Comparison of ENCODE assay signal across 16 cellular contexts in the genomic region with DNA sequence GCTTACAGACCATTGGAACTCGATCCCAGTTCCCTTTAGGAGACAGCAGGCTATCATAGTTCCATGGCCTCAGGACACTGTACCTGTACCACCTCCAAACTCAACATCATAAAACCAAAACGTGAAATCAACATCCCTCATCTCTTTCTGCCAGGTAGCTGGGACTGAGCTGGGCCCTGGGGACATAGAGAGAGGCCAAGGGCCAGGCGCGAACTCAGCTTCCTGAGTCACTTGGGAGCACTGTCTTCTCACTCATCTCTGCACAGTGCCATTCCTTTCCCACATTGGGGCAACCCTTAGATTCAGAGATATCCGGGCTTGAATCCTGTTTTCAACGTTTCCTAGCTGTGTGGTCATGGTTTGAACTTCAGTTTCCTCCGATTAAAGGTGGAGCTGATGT. TPM values are rescaled to one million over a fixed set of nuclear protein-coding genes. Genes with fewer than 3 reads are reported as not detected.
A peak's percentile ranks its signal among the peaks of the same experiment; 100 is the strongest.
DNase-seq lines count a peak whose midpoint lies in the region; FAIRE-seq and TF ChIP-seq lines count a peak whose summit lies in the region.
"Had no signal": no experiment of that assay in that cellular context is flagged by ENCODE, and none has a peak within 500 bp of the region (broad histone marks: within the 10 kb centered on the region; RNA-seq: fewer than 3 reads in every experiment).

No MANE protein-coding gene starts in this region.

- CTCF ChIA-PET in H1 (lab: Charles Lee; ENCODE audit: partially characterized antibody): interaction anchor here (0.7 to 7.9 kb wide), 16 partner anchors 10 to 118 kb away, joined by 3 to 56 read pairs (median 4); no protein-coding TSS in a partner anchor

- H3K36me3 ChIP-seq in H1 (ENCODE audit: control insufficient read depth in 2 of 4, insufficient read depth in 4 of 4, low read length in 3 of 4) (no peaks in the 10 kb centered on the region), mesendoderm (ENCODE audit: control insufficient read depth, insufficient read depth, low read length) (no peaks in the 10 kb centered on the region), skeletal muscle tissue (ENCODE audit: control insufficient read depth in 3 of 3, insufficient read depth in 3 of 3, low read length in 3 of 3) (peaks cover 0 to 2% (median 0%) of the 10 kb centered on the region in 3 donors)
- H3K36me3 ChIP-seq: HAP-1, SJCRH30 had no signal

- no peak overlapping the region for H4K91ac ChIP-seq in H1 (replicated peaks; ENCODE audit: insufficient read length, low read length)

- no peak overlapping the region for H3K14ac ChIP-seq in H1 (ENCODE audit: insufficient read length)

- no peak overlapping the region for H4K5ac ChIP-seq in H1 (ENCODE audit: insufficient read length, low read depth, low read length)
- no peak overlapping the region for H4K5ac ChIP-seq in mesendoderm (ENCODE audit: low read length)

- no peaks in the 10 kb centered on the region; a peak in 1 of 7 replicates for H3K27me3 ChIP-seq in H1 (replicated peaks in 1 of 4; ENCODE audit: control insufficient read depth in 3 of 4, extremely low read depth in 1 of 4, insufficient read depth in 3 of 4, low read length in 3 of 4)
- no peaks in the 10 kb centered on the region for H3K27me3 ChIP-seq in mesendoderm (ENCODE audit: insufficient read depth, low read length, poor library complexity)
- H3K27me3 ChIP-seq in skeletal muscle tissue (ENCODE audit: control insufficient read depth in 3 of 3, insufficient read depth in 3 of 3, low read length in 3 of 3): no peaks in the 10 kb centered on the region
- H3K27me3 ChIP-seq: SJCRH30 had no signal

- TF ChIP-seq EP300 in H1 (IDR thresholded peaks at IDR 0.05; ENCODE audit: borderline replicate concordance in 1 of 2, low read depth in 2 of 2, low read length in 2 of 2): no peak

- FAIRE-seq in H1 (lab: Jason Lieb, UNC): no peak

- H3K18ac ChIP-seq in H1 (ENCODE audit: extremely low read depth, low read length): no peak overlapping the region
- H3K18ac ChIP-seq in mesendoderm (ENCODE audit: low read length): no peak overlapping the region

- peak; percentile 32 for DNase-seq in NCI-H69 (lab: John Stamatoyannopoulos, UW)
- DNase-seq in H1 (ENCODE audit: low read depth in 1 of 2, low spot score in 2 of 2): no peak
- no peak for DNase-seq in mesendoderm
- DNase-seq in T1000 (lab: John Stamatoyannopoulos, UW): no peak
- no peak for DNase-seq in SK-N-DZ (ENCODE audit: low spot score)
- DNase-seq in midbrain (lab: John Stamatoyannopoulos, UW): no peak
- DNase-seq: CD4-positive, alpha-beta T cell; DMS53; NCI-H187 treated with DMSO at 0.1 percent for 48 hours; NCI-H345; NCI-H526 treated with DMSO at 0.1 percent for 48 hours; OCI-M1; RPMI8226; SJCRH30 had no signal

- no peak overlapping the region for H2BK15ac ChIP-seq in H1 (ENCODE audit: low read length)
- H2BK15ac ChIP-seq in mesendoderm (replicated peaks; ENCODE audit: low read depth): no peak overlapping the region

- TF ChIP-seq RAD21 in H1 (IDR thresholded peaks at IDR 0.05 in 1 of 2, conservative IDR thresholded peaks at IDR 0.05 in 1 of 2; ENCODE audit: low read depth in 2 of 2, low read length in 2 of 2): no peak

- H3K9me3 ChIP-seq in H1 (ENCODE audit: insufficient read depth in 2 of 2, low read depth in 1 of 2, low read length in 1 of 2) (no peaks in the 10 kb centered on the region), skeletal muscle tissue (ENCODE audit: control insufficient read depth in 3 of 3, low read length in 3 of 3) (no peaks in the 10 kb centered on the region)
- H3K9me3 ChIP-seq: HAP-1, SJCRH30 had no signal

- 82% methylated on average over 7 of the region's 7 CpGs; no CpG with 5 or more reads in 1 of the 2 experiments for WGBS in H1 (ENCODE audit: extremely low coverage in 1 of 2, insufficient coverage in 1 of 2, insufficient read length in 1 of 2, insufficient replicate concordance in 2 of 2, low coverage in 1 of 2, low lambda C conversion rate in 2 of 2, missing lambda C conversion rate in 1 of 2), 2 experiments
- no CpG with 5 or more reads among the region's 7 CpGs for WGBS in mesendoderm (ENCODE audit: extremely low coverage, insufficient coverage, low lambda C conversion rate)

- H2BK5ac ChIP-seq in H1 (ENCODE audit: low read depth, low read length) (no peak overlapping the region), mesendoderm (ENCODE audit: low read length) (peak overlapping the region; percentile 5)

- 0 out of 4 replicates have a peak overlapping the region, but pooled peaks of 1 of the 2 experiments have one; percentile 27 for H3K4me2 ChIP-seq in H1 (ENCODE audit: insufficient read depth in 1 of 2, low read depth in 2 of 2, low read length in 2 of 2)
- no peak overlapping the region for H3K4me2 ChIP-seq in mesendoderm (ENCODE audit: low read length)

- H4K8ac ChIP-seq in H1 (ENCODE audit: extremely low read depth, insufficient read depth, low read length) (no peak overlapping the region; the same call in 1 of the 2 replicates), mesendoderm (ENCODE audit: low read depth, low read length) (no peak overlapping the region)

- no peak for TF ChIP-seq CTCF in H1 (IDR thresholded peaks at IDR 0.05; ENCODE audit: control extremely low read depth in 1 of 3, insufficient read depth in 1 of 3, low read depth in 1 of 3, low read length in 3 of 3)

- H2AK5ac ChIP-seq in H1 (ENCODE audit: low read depth, low read length) (no peak overlapping the region), mesendoderm (ENCODE audit: low read length) (no peak overlapping the region)

- H2BK20ac ChIP-seq in H1 (ENCODE audit: low read length): no peak overlapping the region

- H3K23ac ChIP-seq in H1 (ENCODE audit: insufficient read length) (peak overlapping the region; percentile 43), mesendoderm (ENCODE audit: low read length) (no peak overlapping the region)

- H3K27ac ChIP-seq in H1 (ENCODE audit: low read depth, low read length) (no peak overlapping the region), mesendoderm (ENCODE audit: low read depth, low read length) (no peak overlapping the region), skeletal muscle tissue (ENCODE audit: low read depth, low read length) (peak overlapping the region; percentile 50)
- H3K27ac ChIP-seq: SJCRH30 had no signal

- H4K20me1 ChIP-seq in H1 (replicated peaks in 1 of 2; ENCODE audit: control insufficient read depth in 1 of 2, insufficient read depth in 2 of 2, low read length in 2 of 2): peaks cover 6 to 24% of the 10 kb centered on the region in 2 experiments

- no peak overlapping the region for H3K4ac ChIP-seq in H1 (replicated peaks; ENCODE audit: insufficient read length, low read depth, low read length)
- H3K4ac ChIP-seq in mesendoderm (ENCODE audit: low read depth, low read length): no peak overlapping the region

- no peak overlapping the region for H2AFZ ChIP-seq in H1 (ENCODE audit: low read length)

- no peak for TF ChIP-seq POLR2A in H1 (IDR thresholded peaks at IDR 0.05; ENCODE audit: control extremely low read depth in 1 of 2, low read depth in 2 of 2, low read length in 2 of 2)

- H3K4me3 ChIP-seq in H1 (ENCODE audit: extremely low read depth in 1 of 4, insufficient read depth in 2 of 4, low read depth in 3 of 4, low read length in 4 of 4) (no peak overlapping the region), mesendoderm (ENCODE audit: low read length) (no peak overlapping the region), skeletal muscle tissue (ENCODE audit: low read length in 3 of 3) (no peak overlapping the region)
- H3K4me3 ChIP-seq: HAP-1, SJCRH30 had no signal

- H3K23me2 ChIP-seq in H1 (ENCODE audit: low read depth, low read length): 0 out of 2 replicates have a peak, but pooled peaks cover 1% of the 10 kb centered on the region

- POLR2A ChIA-PET in H1 (lab: Charles Lee; ENCODE audit: partially characterized antibody): interaction anchor here (0.9 kb wide), 1 partner anchor 11 kb away, joined by 3 read pairs; no protein-coding TSS in a partner anchor

- H3K79me1 ChIP-seq in H1 (ENCODE audit: low read depth, low read length) (peaks cover 5% of the 10 kb centered on the region), mesendoderm (ENCODE audit: low read length) (peaks cover 13% of the 10 kb centered on the region)

- no peak overlapping the region for H2BK12ac ChIP-seq in H1 (ENCODE audit: low read depth, low read length)

- H3K56ac ChIP-seq in H1 (replicated peaks; ENCODE audit: insufficient read length, low read depth, low read length): no peak overlapping the region
- H3K56ac ChIP-seq in mesendoderm (ENCODE audit: low read length): peak overlapping the region; percentile 9

- H3K4me1 ChIP-seq in H1 (replicated peaks in 1 of 4; ENCODE audit: control insufficient read depth in 3 of 4, insufficient read depth in 4 of 4, low read length in 3 of 4) (peaks cover 0 to 7% (median 1%) of the 10 kb centered on the region in 4 experiments; a peak in 2 of 7 replicates), mesendoderm (ENCODE audit: control insufficient read depth, low read depth, low read length) (peaks cover 13% of the 10 kb centered on the region), skeletal muscle tissue (ENCODE audit: control insufficient read depth in 3 of 3, insufficient read depth in 3 of 3, low read length in 3 of 3) (peaks cover 20 to 38% (median 28%) of the 10 kb centered on the region in 3 donors)

- H3K79me2 ChIP-seq in H1 (ENCODE audit: control insufficient read depth in 1 of 2, insufficient read depth in 2 of 2, low read length in 2 of 2) (peaks cover 0 to 6% of the 10 kb centered on the region in 2 experiments; a peak in 1 of 4 replicates), mesendoderm (ENCODE audit: control insufficient read depth, insufficient read depth, low read length) (peaks cover 11% of the 10 kb centered on the region)

- H2BK120ac ChIP-seq in H1 (replicated peaks; ENCODE audit: low read depth, low read length): no peak overlapping the region
- no peak overlapping the region for H2BK120ac ChIP-seq in mesendoderm (ENCODE audit: low read depth, low read length)

- H3K9ac ChIP-seq in H1 (replicated peaks in 1 of 4; ENCODE audit: extremely low read depth in 1 of 4, low read depth in 3 of 4, low read length in 3 of 4): no peak overlapping the region
- H3K9ac ChIP-seq in mesendoderm (ENCODE audit: low read length): no peak overlapping the region
- H3K9ac ChIP-seq in skeletal muscle tissue (ENCODE audit: low read depth in 1 of 3, low read length in 3 of 3): no peak overlapping the region

RNA-seq across cellular contexts. Expression of gene DAB2IP, which starts 12.2 kb away (rescaled TPM):
- 39.5 and 41.4 TPM in 2 replicates for total RNA-seq in H1 (2021; fragmentation: NEBNext Ultra II Directional; extraction: Animal tissue kit (Norgen Biotek cat#: 25700))
- 19.7 and 28.0 TPM in 2 replicates for polyA plus RNA-seq in H1 (2011; rRNA removed)
- 23.7 TPM for polyA plus RNA-seq in H1 (2011; cell fraction: cytosol; rRNA removed)
- 50.0 TPM for polyA plus RNA-seq in H1 (2011; cell fraction: nucleus; rRNA removed)
- polyA plus RNA-seq in H1 (2012, experiment 1 of 2): 23.2 to 24.5 TPM (median 23.7 TPM) in 4 replicates
- 20.4 TPM for polyA plus RNA-seq in H1 (2012, experiment 2 of 2)
- polyA plus RNA-seq in H1 (2013, experiment 1 of 2): 15.8 TPM
- 15.8 TPM for polyA plus RNA-seq in H1 (2013, experiment 2 of 2)
- 38.5 and 60.7 TPM in 2 replicates for polyA minus RNA-seq in H1 (2011; rRNA and poly(A)+ RNA removed)
- polyA minus RNA-seq in H1 (2011; cell fraction: cytosol; rRNA and poly(A)+ RNA removed): 25.3 TPM
- 30.7 TPM for polyA minus RNA-seq in H1 (2011; cell fraction: nucleus; rRNA and poly(A)+ RNA removed)
- 21.8 TPM for polyA plus RNA-seq in mesendoderm (2013, experiment 1 of 2)
- polyA plus RNA-seq in mesendoderm (2013, experiment 2 of 2): 21.4 TPM
- total RNA-seq in skeletal muscle tissue: 12.5 TPM
- 19.9 and 27.0 TPM in 2 replicates for polyA plus RNA-seq in SK-N-DZ (2014; cell fraction: cytosol; rRNA removed)
- 18.5 and 25.6 TPM in 2 replicates for polyA plus RNA-seq in SK-N-DZ (2014; cell fraction: nucleus; rRNA removed)
